6 cellular contexts compared by ENCODE assay signal in genomic region chr17:5120436-5121185, GRCh38. TPM values are rescaled to one million over a fixed set of nuclear protein-coding genes. Genes with fewer than 3 reads are reported as not detected.
"Had no signal": no experiment of that assay in that cellular context is flagged by ENCODE, and none has a peak within 500 bp of the region (broad histone marks: within the 10 kb centered on the region; RNA-seq: fewer than 3 reads in every experiment).

No MANE protein-coding gene starts in this region.

RNA-seq across cellular contexts. Expression of gene USP6, which starts 4.8 kb away (rescaled TPM):
- total RNA-seq: dermis microvascular lymphatic vessel endothelial cell, fibroblast of lung, fibroblast of villous mesenchyme, pulmonary artery endothelial cell, right atrium auricular region had no signal
- polyA plus RNA-seq: SK-N-SH had no signal
